ENCODE assay signal across 9 cellular contexts in the genomic region with DNA sequence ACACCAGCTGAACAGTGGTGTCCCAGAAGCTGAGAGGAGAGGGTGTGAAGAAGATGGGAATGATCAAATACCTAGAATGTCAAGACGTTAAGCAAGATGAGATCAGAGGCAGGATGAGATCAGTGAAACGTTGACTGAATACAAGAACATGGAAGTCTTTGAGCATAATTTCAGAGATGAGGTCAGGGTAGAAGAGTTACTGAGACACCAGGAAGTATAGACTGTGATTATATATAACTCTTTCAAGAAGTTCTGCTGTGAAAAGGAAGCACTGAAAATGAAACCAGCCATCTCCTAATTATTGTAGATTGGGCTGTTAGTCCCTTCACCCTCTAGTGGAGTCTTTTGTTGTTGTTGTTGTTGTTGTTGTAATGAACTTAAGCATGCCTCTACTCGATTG.
DNase-seq lines count a peak whose midpoint lies in the region; ATAC-seq and FAIRE-seq lines count a peak whose summit lies in the region.
"Had no signal": no experiment of that assay in that cellular context is flagged by ENCODE, and none has a peak within 500 bp of the region (broad histone marks: within the 10 kb centered on the region; RNA-seq: fewer than 3 reads in every experiment).

No MANE protein-coding gene starts in this region.

- FAIRE-seq in GM18507 (lab: Jason Lieb, UNC): peak; percentile 52

- CTCF ChIA-PET in activated naive CD4-positive, alpha-beta T cell treated with anti-CD3 and anti-CD28 coated beads, Interleukin-2, amount 10 ng/mL, durations not matched to agents 7 days and 5 days (lab: Charles Lee): interaction anchor here (1.2 kb wide), 1 partner anchor 57 kb away, joined by 3 read pairs; no protein-coding TSS in a partner anchor

- H3K36me3 Mint-ChIP-seq in central memory CD8-positive, alpha-beta T cell (ENCODE audit: insufficient read depth): peaks cover 2% of the 10 kb centered on the region
- peaks cover 36% of the 10 kb centered on the region for H3K36me3 Mint-ChIP-seq in activated naive CD4-positive, alpha-beta T cell treated with anti-CD3 and anti-CD28 coated beads, Interleukin-2, amount 10 ng/mL, durations not matched to agents 7 days and 5 days

- no peak overlapping the region for H3K27ac Mint-ChIP-seq in central memory CD8-positive, alpha-beta T cell (ENCODE audit: low read depth)
- no peak overlapping the region for H3K27ac Mint-ChIP-seq in activated naive CD4-positive, alpha-beta T cell treated with anti-CD3 and anti-CD28 coated beads, Interleukin-2, amount 10 ng/mL, durations not matched to agents 7 days and 5 days

- no peak overlapping the region for H3K4me3 Mint-ChIP-seq in central memory CD8-positive, alpha-beta T cell
- H3K4me3 Mint-ChIP-seq in activated naive CD4-positive, alpha-beta T cell treated with anti-CD3 and anti-CD28 coated beads, Interleukin-2, amount 10 ng/mL, durations not matched to agents 7 days and 5 days: no peak overlapping the region

- DNase-seq in GM18507 (ENCODE audit: extremely low spot score, insufficient read length, low read depth) (no peak), NCI-H1930 (lab: John Stamatoyannopoulos, UW) (no peak), NCI-H748 (lab: John Stamatoyannopoulos, UW; ENCODE audit: unreplicated experiment) (no peak)
- DNase-seq in central memory CD8-positive, alpha-beta T cell (ENCODE audit: low spot score in 2 of 2): no peak
- no peak for DNase-seq in central memory CD4-positive, alpha-beta T cell
- DNase-seq in activated naive CD4-positive, alpha-beta T cell treated with anti-CD3 and anti-CD28 coated beads, Interleukin-2, amount 10 ng/mL, durations not matched to agents 7 days and 5 days: no peak
- DNase-seq: NCI-H1048 had no signal

- H3K9me3 Mint-ChIP-seq in central memory CD8-positive, alpha-beta T cell: no peaks in the 10 kb centered on the region
- no peaks in the 10 kb centered on the region for H3K9me3 Mint-ChIP-seq in activated naive CD4-positive, alpha-beta T cell treated with anti-CD3 and anti-CD28 coated beads, Interleukin-2, amount 10 ng/mL, durations not matched to agents 7 days and 5 days

- no peaks in the 10 kb centered on the region for H3K27me3 Mint-ChIP-seq in central memory CD8-positive, alpha-beta T cell
- no peaks in the 10 kb centered on the region for H3K27me3 Mint-ChIP-seq in activated naive CD4-positive, alpha-beta T cell treated with anti-CD3 and anti-CD28 coated beads, Interleukin-2, amount 10 ng/mL, durations not matched to agents 7 days and 5 days

- no peaks in the 10 kb centered on the region for H3K4me1 Mint-ChIP-seq in central memory CD8-positive, alpha-beta T cell
- H3K4me1 Mint-ChIP-seq in activated naive CD4-positive, alpha-beta T cell treated with anti-CD3 and anti-CD28 coated beads, Interleukin-2, amount 10 ng/mL, durations not matched to agents 7 days and 5 days: peaks cover 4% of the 10 kb centered on the region

- ATAC-seq in GM21390 (IDR thresholded peaks at IDR 0.05; ENCODE audit: unreplicated experiment) (peak; percentile 78), HG03108 (IDR thresholded peaks at IDR 0.05; ENCODE audit: unreplicated experiment) (peak; percentile 57)
- ATAC-seq in central memory CD8-positive, alpha-beta T cell (replicated peaks; ENCODE audit: extremely low read depth, poor library complexity, severe bottlenecking): peak; percentile 24

Comparison
In these comparisons a context has a peak if more than half of its experiments do, and no peak if none do; other contexts are left out.
1. ATAC-seq: peak in every context shown above with its lines; median percentile 78 in GM21390; 57 in HG03108; 24 in central memory CD8-positive, alpha-beta T cell.